In genomic region chr11:48184452-48184851, GRCh38 we compare ENCODE assay signal across 19 cellular contexts. TPM values are rescaled to one million over a fixed set of nuclear protein-coding genes. Genes with fewer than 3 reads are reported as not detected.
A peak's percentile ranks its signal among the peaks of the same experiment; 100 is the strongest.
DNase-seq lines count a peak whose midpoint lies in the region; ATAC-seq and TF ChIP-seq lines count a peak whose summit lies in the region.
"Had no signal": no experiment of that assay in that cellular context is flagged by ENCODE, and none has a peak within 500 bp of the region (broad histone marks: within the 10 kb centered on the region; RNA-seq: fewer than 3 reads in every experiment).

No MANE protein-coding gene starts in this region.

- DNase-seq in left ventricle myocardium inferior, result no peak
- no peak for DNase-seq in right atrium auricular region (ENCODE audit: low spot score)
- DNase-seq in NB4 (ENCODE audit: low read depth), result peak; percentile 15
- DNase-seq in Panc1 (ENCODE audit: low read depth, low spot score), result no peak
- no peak for DNase-seq in A172 (ENCODE audit: low spot score)
- no peak for DNase-seq in esophagus squamous epithelium (lab: John Stamatoyannopoulos, UW)
- DNase-seq: GDM1, GOT3, NCI-H1105 treated with DMSO at 0.1 percent for 48 hours, NCI-H1694, NCI-H2107, NCI-H510A treated with DMSO at 0.1 percent for 48 hours, RPMI8226, SHP77 treated with DMSO at 0.1 percent for 48 hours, T-helper 17 cell had no signal

- intact Hi-C loops in left ventricle myocardium inferior (cut with micrococcal nuclease) (no loop called here), Panc1 (cut with micrococcal nuclease; ENCODE audit: unreplicated experiment) (no loop called here), esophagus squamous epithelium (cut with DNase I) (no loop called here)

- CTCF ChIA-PET in Panc1 (lab: Charles Lee), result no interaction called here

- H3K4me3 ChIP-seq in left ventricle myocardium inferior, result no peak overlapping the region
- no peak overlapping the region for H3K4me3 ChIP-seq in right atrium auricular region
- no peak overlapping the region for H3K4me3 ChIP-seq in NB4 (ENCODE audit: low read depth, low read length)
- H3K4me3 ChIP-seq in Panc1 (ENCODE audit: low read depth in 2 of 2, low read length in 2 of 2), result no peak overlapping the region
- H3K4me3 ChIP-seq in esophagus squamous epithelium, result no peak overlapping the region
- H3K4me3 ChIP-seq: BLaER1 treated with 17β-estradiol and CSF1 and Interleukin-3, amounts not matched to agents 10 nM and 100 nM had no signal

- TF ChIP-seq CTCF in left ventricle myocardium inferior (IDR thresholded peaks at IDR 0.05; ENCODE audit: borderline replicate concordance) (no peak), right atrium auricular region (IDR thresholded peaks at IDR 0.05) (no peak), NB4 (IDR thresholded peaks at IDR 0.05; ENCODE audit: low read depth, low read length) (no peak), Panc1 (IDR thresholded peaks at IDR 0.05) (peak; percentile 13; the same call in 1 of the 2 replicates), esophagus squamous epithelium (IDR thresholded peaks at IDR 0.05) (no peak)

- ATAC-seq in Panc1, result no peak
- no peak for ATAC-seq in HG02970 (IDR thresholded peaks at IDR 0.05; ENCODE audit: low FRiP score, unreplicated experiment)
- ATAC-seq: T-helper 17 cell had no signal

- H3K4me1 ChIP-seq in left ventricle myocardium inferior, result peaks cover 17% of the 10 kb centered on the region
- peaks cover 0 to 8% of the 10 kb centered on the region in 2 donors for H3K4me1 ChIP-seq in right atrium auricular region
- H3K4me1 ChIP-seq in Panc1 (ENCODE audit: control insufficient read depth, insufficient read depth, low read length), result no peaks in the 10 kb centered on the region
- H3K4me1 ChIP-seq in esophagus squamous epithelium, result no peaks in the 10 kb centered on the region
- H3K4me1 ChIP-seq: BLaER1 treated with 17β-estradiol and CSF1 and Interleukin-3, amounts not matched to agents 10 nM and 100 nM had no signal

- peak overlapping the region; percentile 84 for H3K27ac ChIP-seq in left ventricle myocardium inferior (replicated peaks)
- H3K27ac ChIP-seq in right atrium auricular region, result no peak overlapping the region
- no peak overlapping the region for H3K27ac ChIP-seq in Panc1 (ENCODE audit: low read length)
- H3K27ac ChIP-seq in esophagus squamous epithelium, result no peak overlapping the region
- H3K27ac ChIP-seq: BLaER1 treated with 17β-estradiol and CSF1 and Interleukin-3, amounts not matched to agents 10 nM and 100 nM had no signal

- no peaks in the 10 kb centered on the region for H3K27me3 ChIP-seq in left ventricle myocardium inferior (ENCODE audit: low read depth)
- H3K27me3 ChIP-seq in right atrium auricular region, result no peaks in the 10 kb centered on the region
- no peaks in the 10 kb centered on the region for H3K27me3 ChIP-seq in Panc1 (ENCODE audit: control insufficient read depth, insufficient read depth, low read length)
- no peaks in the 10 kb centered on the region for H3K27me3 ChIP-seq in esophagus squamous epithelium
- H3K27me3 ChIP-seq: BLaER1 treated with 17β-estradiol and CSF1 and Interleukin-3, amounts not matched to agents 10 nM and 100 nM had no signal

- H3K9me3 ChIP-seq in left ventricle myocardium inferior (replicated peaks) (no peaks in the 10 kb centered on the region), right atrium auricular region (no peaks in the 10 kb centered on the region), Panc1 (ENCODE audit: control insufficient read depth, insufficient read depth, low read depth, low read length) (no peaks in the 10 kb centered on the region), esophagus squamous epithelium (no peaks in the 10 kb centered on the region)

- no peaks in the 10 kb centered on the region for H3K36me3 ChIP-seq in left ventricle myocardium inferior
- H3K36me3 ChIP-seq in right atrium auricular region, result no peaks in the 10 kb centered on the region
- H3K36me3 ChIP-seq in Panc1 (ENCODE audit: control insufficient read depth, insufficient read depth, low read length), result no peaks in the 10 kb centered on the region
- H3K36me3 ChIP-seq in esophagus squamous epithelium, result no peaks in the 10 kb centered on the region
- H3K36me3 ChIP-seq: BLaER1 treated with 17β-estradiol and CSF1 and Interleukin-3, amounts not matched to agents 10 nM and 100 nM had no signal

- BruUV-seq in Panc1 (replicated peaks; lab: Mats Ljungman, UMichigan), result no TSS peak

- TF ChIP-seq POLR2A in NB4 (IDR thresholded peaks at IDR 0.05; ENCODE audit: extremely low read depth, insufficient read length) (no peak), esophagus squamous epithelium (IDR thresholded peaks at IDR 0.05) (no peak)

- POLR2A ChIA-PET in Panc1 (lab: Charles Lee), result no interaction called here

- in situ Hi-C loops in Panc1 (cut with HindIII; ENCODE audit: low pct_unique_long_range_greater_than_20kb, low sequenced_read_pairs), result no loop called here

RNA-seq across cellular contexts. Expression of gene OR4B1, which starts 32.2 kb away (rescaled TPM):
- total RNA-seq in left ventricle myocardium inferior, result not detected
- not detected for total RNA-seq in right atrium auricular region
- not detected for total RNA-seq in Panc1 (2021; ENCODE audit: unreplicated experiment)
- polyA plus RNA-seq in Panc1 (2012; ENCODE audit: insufficient read length), result not detected
- total RNA-seq in A172 (2014; rRNA removed; shearing (Covaris generic)), result not detected in 2 replicates
- total RNA-seq in esophagus squamous epithelium, result not detected
- total RNA-seq: A673, Daoy, T-helper 17 cell had no signal
